Comparison of ENCODE assay signal across 24 cellular contexts in the genomic region with DNA sequence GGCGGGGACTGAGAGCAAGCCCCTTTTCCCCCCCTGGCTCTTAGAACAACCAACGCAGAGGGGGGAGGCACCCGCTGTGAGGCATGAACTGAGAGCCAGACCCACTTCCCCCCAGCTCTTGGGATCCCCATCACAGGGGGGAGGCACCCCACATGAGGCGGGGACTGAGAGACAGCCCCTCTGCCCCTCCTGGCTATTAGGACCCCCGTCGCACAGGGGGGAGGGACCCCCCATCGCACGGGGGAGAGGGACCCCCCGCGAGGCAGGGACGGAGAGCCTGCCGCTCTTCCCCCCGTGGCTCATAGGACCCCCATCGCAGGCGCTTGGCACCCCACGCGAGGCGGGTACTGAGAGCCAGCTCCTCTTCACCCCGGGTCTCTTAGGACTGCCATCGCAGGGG.
"Had no signal": no experiment of that assay in that cellular context is flagged by ENCODE, and none has a peak within 500 bp of the region (broad histone marks: within the 10 kb centered on the region; RNA-seq: fewer than 3 reads in every experiment).

No MANE protein-coding gene starts in this region.

- H3K4me1 ChIP-seq: adrenal gland, ascending aorta had no signal

- H3K4me3 ChIP-seq: adrenal gland, ascending aorta, coronary artery had no signal

- ATAC-seq: activated CD4-positive, alpha-beta T cell treated with anti-CD3 and anti-CD28 coated beads for 36 hours; activated CD8-positive, alpha-beta memory T cell treated with anti-CD3 and anti-CD28 coated beads, Interleukin-2, amount 10 ng/mL, durations not matched to agents 7 days and 5 days; activated CD8-positive, alpha-beta T cell treated with anti-CD3 and anti-CD28 coated beads, Interleukin-2, amount 10 ng/mL, durations not matched to agents 7 days and 5 days; effector memory CD8-positive, alpha-beta T cell had no signal

- H3K9me3 ChIP-seq: adrenal gland, ascending aorta had no signal

- H3K36me3 ChIP-seq: adrenal gland, ascending aorta had no signal

- H3K36me3 Mint-ChIP-seq: activated CD4-positive, alpha-beta memory T cell treated with anti-CD3 and anti-CD28 coated beads for 36 hours; activated naive CD4-positive, alpha-beta T cell treated with anti-CD3 and anti-CD28 coated beads, Interleukin-2, amount 50 U/mL, for 24 hours; brain had no signal

- H3K4me1 Mint-ChIP-seq: activated CD4-positive, alpha-beta T cell treated with anti-CD3 and anti-CD28 coated beads for 36 hours; activated CD4-positive, alpha-beta T cell treated with anti-CD3 and anti-CD28 coated beads, Interleukin-2, amount 10 ng/mL, durations not matched to agents 24 days and 14 days; activated CD8-positive, alpha-beta memory T cell treated with anti-CD3 and anti-CD28 coated beads, Interleukin-2, amount 10 ng/mL, durations not matched to agents 7 days and 5 days; activated naive CD4-positive, alpha-beta T cell treated with anti-CD3 and anti-CD28 coated beads, Interleukin-2, amount 50 U/mL, for 24 hours; activated naive CD8-positive, alpha-beta T cell treated with anti-CD3 and anti-CD28 coated beads for 36 hours; activated naive CD8-positive, alpha-beta T cell treated with anti-CD3 and anti-CD28 coated beads, Interleukin-2, amount 50 U/mL, for 24 hours; brain; central memory CD8-positive, alpha-beta T cell had no signal

- H3K27ac Mint-ChIP-seq: activated CD4-positive, alpha-beta memory T cell treated with anti-CD3 and anti-CD28 coated beads for 36 hours; activated CD4-positive, alpha-beta T cell treated with anti-CD3 and anti-CD28 coated beads for 36 hours; activated CD4-positive, alpha-beta T cell treated with anti-CD3 and anti-CD28 coated beads, Interleukin-2, amount 10 ng/mL, durations not matched to agents 24 days and 14 days; activated CD8-positive, alpha-beta memory T cell treated with anti-CD3 and anti-CD28 coated beads, Interleukin-2, amount 10 ng/mL, durations not matched to agents 7 days and 5 days; activated CD8-positive, alpha-beta T cell treated with anti-CD3 and anti-CD28 coated beads, Interleukin-2, amount 10 ng/mL, durations not matched to agents 7 days and 5 days; activated naive CD4-positive, alpha-beta T cell treated with anti-CD3 and anti-CD28 coated beads for 36 hours; activated naive CD4-positive, alpha-beta T cell treated with anti-CD3 and anti-CD28 coated beads, Interleukin-2, amount 50 U/mL, for 24 hours; activated naive CD8-positive, alpha-beta T cell treated with anti-CD3 and anti-CD28 coated beads for 36 hours; activated naive CD8-positive, alpha-beta T cell treated with anti-CD3 and anti-CD28 coated beads, Interleukin-2, amount 50 U/mL, for 24 hours; activated T-helper 1 cell treated with anti-CD3 and anti-CD28 coated beads, Interleukin-12 subunit alpha, Interleukin-12 subunit beta, Interleukin-2, Interleukin-4 antibody, amounts not matched to agents 30 ng/mL and 10 ng/mL and 1 ng/mL, durations not matched to agents 14 hours and 24 hours and 36 hours; activated T-helper 2 cell treated with anti-CD3 and anti-CD28 coated beads, Interferon-gamma antibody, Interleukin-2, Interleukin-4, amounts not matched to agents 10 μg/mL and 5 μg/mL and 100 μg/mL, durations not matched to agents 14 hours and 24 hours and 36 hours; brain; dendritic cell treated with granulocyte-macrophage colony-stimulating factor and Interleukin-4, amounts not matched to agents 40 ng/mL and 50 ng/mL, for 4 days; effector memory CD8-positive, alpha-beta T cell had no signal

- H3K4me3 Mint-ChIP-seq: activated CD4-positive, alpha-beta memory T cell treated with anti-CD3 and anti-CD28 coated beads for 36 hours; activated CD4-positive, alpha-beta T cell treated with anti-CD3 and anti-CD28 coated beads for 36 hours; activated CD4-positive, alpha-beta T cell treated with anti-CD3 and anti-CD28 coated beads, Interleukin-2, amount 10 ng/mL, durations not matched to agents 24 days and 14 days; activated CD8-positive, alpha-beta memory T cell treated with anti-CD3 and anti-CD28 coated beads, Interleukin-2, amount 10 ng/mL, durations not matched to agents 7 days and 5 days; activated CD8-positive, alpha-beta T cell treated with anti-CD3 and anti-CD28 coated beads, Interleukin-2, amount 10 ng/mL, durations not matched to agents 7 days and 5 days; activated naive CD4-positive, alpha-beta T cell treated with anti-CD3 and anti-CD28 coated beads for 36 hours; activated naive CD4-positive, alpha-beta T cell treated with anti-CD3 and anti-CD28 coated beads, Interleukin-2, amount 50 U/mL, for 24 hours; activated naive CD8-positive, alpha-beta T cell treated with anti-CD3 and anti-CD28 coated beads for 36 hours; activated naive CD8-positive, alpha-beta T cell treated with anti-CD3 and anti-CD28 coated beads, Interleukin-2, amount 50 U/mL, for 24 hours; activated T-helper 1 cell treated with anti-CD3 and anti-CD28 coated beads, Interleukin-12 subunit alpha, Interleukin-12 subunit beta, Interleukin-2, Interleukin-4 antibody, amounts not matched to agents 30 ng/mL and 10 ng/mL and 1 ng/mL, durations not matched to agents 14 hours and 24 hours and 36 hours; brain; central memory CD8-positive, alpha-beta T cell; dendritic cell treated with granulocyte-macrophage colony-stimulating factor and Interleukin-4, amounts not matched to agents 40 ng/mL and 50 ng/mL, for 4 days; effector memory CD8-positive, alpha-beta T cell had no signal

- H3K27me3 ChIP-seq: adrenal gland, ascending aorta had no signal

- H3K27ac ChIP-seq: adrenal gland, ascending aorta, coronary artery, epithelial cell of prostate had no signal

- DNase-seq: activated CD4-positive, alpha-beta memory T cell treated with anti-CD3 and anti-CD28 coated beads for 36 hours; activated CD4-positive, alpha-beta T cell treated with anti-CD3 and anti-CD28 coated beads, Interleukin-2, amount 10 ng/mL, durations not matched to agents 24 days and 14 days; activated CD4-positive, CD25-positive, alpha-beta regulatory T cell treated with anti-CD3 and anti-CD28 coated beads, Interleukin-2, amount 50 U/mL, for 72 hours; activated CD8-positive, alpha-beta memory T cell treated with anti-CD3 and anti-CD28 coated beads, Interleukin-2, amount 10 ng/mL, durations not matched to agents 7 days and 5 days; activated CD8-positive, alpha-beta memory T cell treated with anti-CD3 and anti-CD28 coated beads, Interleukin-2, amount 50 U/mL, for 4 hours; activated CD8-positive, alpha-beta T cell treated with anti-CD3 and anti-CD28 coated beads, Interleukin-2, amount 10 ng/mL, durations not matched to agents 7 days and 5 days; activated naive CD4-positive, alpha-beta T cell treated with anti-CD3 and anti-CD28 coated beads for 36 hours; activated naive CD8-positive, alpha-beta T cell treated with anti-CD3 and anti-CD28 coated beads for 36 hours; activated naive CD8-positive, alpha-beta T cell treated with anti-CD3 and anti-CD28 coated beads, Interleukin-2, amount 50 U/mL, for 24 hours; activated T-cell treated with anti-CD3 and anti-CD28 coated beads, Interleukin-2, amount 50 U/mL, for 1 hour; activated T-cell treated with anti-CD3 and anti-CD28 coated beads, Interleukin-2, amount 50 U/mL, for 48 hours; adrenal gland; effector memory CD8-positive, alpha-beta T cell; foreskin fibroblast had no signal

- H3K9me3 Mint-ChIP-seq: activated CD4-positive, alpha-beta memory T cell treated with anti-CD3 and anti-CD28 coated beads for 36 hours; activated CD4-positive, alpha-beta T cell treated with anti-CD3 and anti-CD28 coated beads, Interleukin-2, amount 10 ng/mL, durations not matched to agents 24 days and 14 days; activated naive CD4-positive, alpha-beta T cell treated with anti-CD3 and anti-CD28 coated beads for 36 hours; activated naive CD4-positive, alpha-beta T cell treated with anti-CD3 and anti-CD28 coated beads, Interleukin-2, amount 50 U/mL, for 24 hours; activated naive CD8-positive, alpha-beta T cell treated with anti-CD3 and anti-CD28 coated beads for 36 hours; activated naive CD8-positive, alpha-beta T cell treated with anti-CD3 and anti-CD28 coated beads, Interleukin-2, amount 50 U/mL, for 24 hours; activated T-helper 1 cell treated with anti-CD3 and anti-CD28 coated beads, Interleukin-12 subunit alpha, Interleukin-12 subunit beta, Interleukin-2, Interleukin-4 antibody, amounts not matched to agents 30 ng/mL and 10 ng/mL and 1 ng/mL, durations not matched to agents 14 hours and 24 hours and 36 hours; activated T-helper 2 cell treated with anti-CD3 and anti-CD28 coated beads, Interferon-gamma antibody, Interleukin-2, Interleukin-4, amounts not matched to agents 10 μg/mL and 5 μg/mL and 100 μg/mL, durations not matched to agents 14 hours and 24 hours and 36 hours; brain; central memory CD8-positive, alpha-beta T cell; dendritic cell treated with granulocyte-macrophage colony-stimulating factor and Interleukin-4, amounts not matched to agents 40 ng/mL and 50 ng/mL, for 4 days; effector memory CD8-positive, alpha-beta T cell had no signal

- H3K27me3 Mint-ChIP-seq: activated CD4-positive, alpha-beta memory T cell treated with anti-CD3 and anti-CD28 coated beads for 36 hours; activated CD4-positive, alpha-beta T cell treated with anti-CD3 and anti-CD28 coated beads for 36 hours; activated CD4-positive, alpha-beta T cell treated with anti-CD3 and anti-CD28 coated beads, Interleukin-2, amount 10 ng/mL, durations not matched to agents 24 days and 14 days; activated CD8-positive, alpha-beta memory T cell treated with anti-CD3 and anti-CD28 coated beads, Interleukin-2, amount 10 ng/mL, durations not matched to agents 7 days and 5 days; activated naive CD4-positive, alpha-beta T cell treated with anti-CD3 and anti-CD28 coated beads, Interleukin-2, amount 50 U/mL, for 24 hours; activated naive CD8-positive, alpha-beta T cell treated with anti-CD3 and anti-CD28 coated beads for 36 hours; activated naive CD8-positive, alpha-beta T cell treated with anti-CD3 and anti-CD28 coated beads, Interleukin-2, amount 50 U/mL, for 24 hours; brain; central memory CD8-positive, alpha-beta T cell; effector memory CD8-positive, alpha-beta T cell had no signal
